11 cellular contexts compared by ENCODE assay signal in the genomic region with DNA sequence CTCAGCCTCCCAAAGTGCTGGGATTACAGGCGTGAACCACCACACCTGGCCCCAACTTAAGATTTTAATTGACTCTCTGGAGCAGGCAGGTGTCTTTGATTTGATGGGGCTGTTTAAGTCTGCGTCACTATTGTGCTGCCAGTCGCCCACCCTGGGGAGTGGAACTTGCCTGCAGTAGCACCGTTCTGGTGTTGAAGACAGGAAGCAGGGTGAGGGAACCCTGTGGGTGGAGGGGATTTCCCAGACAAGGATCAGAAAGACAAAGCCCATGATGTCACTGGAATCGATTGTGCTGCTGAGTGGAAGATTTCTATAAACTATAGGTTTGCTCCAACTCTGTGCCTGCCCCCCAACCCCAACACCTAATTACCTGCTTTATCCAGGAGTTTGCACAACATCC. TPM values are rescaled to one million over a fixed set of nuclear protein-coding genes. Genes with fewer than 3 reads are reported as not detected.
A peak's percentile ranks its signal among the peaks of the same experiment; 100 is the strongest.
DNase-seq lines count a peak whose midpoint lies in the region; ATAC-seq, FAIRE-seq and TF ChIP-seq lines count a peak whose summit lies in the region.
"Had no signal": no experiment of that assay in that cellular context is flagged by ENCODE, and none has a peak within 500 bp of the region (broad histone marks: within the 10 kb centered on the region; RNA-seq: fewer than 3 reads in every experiment).

No MANE protein-coding gene starts in this region.

- no peaks in the 10 kb centered on the region for H3K36me3 Mint-ChIP-seq in GM23338 (ENCODE audit: low read depth)
- no peaks in the 10 kb centered on the region for H3K36me3 Mint-ChIP-seq in activated CD8-positive, alpha-beta T cell treated with anti-CD3 and anti-CD28 coated beads, Interleukin-2, amount 10 ng/mL, durations not matched to agents 7 days and 5 days (ENCODE audit: low read depth)

- TF ChIP-seq CTCF in GM23338 (conservative IDR thresholded peaks at IDR 0.05; ENCODE audit: low read depth in 2 of 2), result no peak
- TF ChIP-seq CTCF in parathyroid adenoma (IDR thresholded peaks at IDR 0.05), result no peak

- H3K27ac ChIP-seq in GM23338 (ENCODE audit: low read depth), result no peak overlapping the region
- H3K27ac ChIP-seq in parathyroid adenoma, result peak overlapping the region; percentile 36
- H3K27ac ChIP-seq: cardiac muscle cell, ovary had no signal

- H3K4me2 ChIP-seq in GM23338 (no peak overlapping the region), parathyroid adenoma (ENCODE audit: low read length) (peak overlapping the region; percentile 25)

- no peak for FAIRE-seq in urothelium cell line (lab: Jason Lieb, UNC)

- peaks cover 2% of the 10 kb centered on the region for H3K27me3 Mint-ChIP-seq in GM23338 (ENCODE audit: insufficient read depth, low read depth, poor library complexity)
- no peaks in the 10 kb centered on the region for H3K27me3 Mint-ChIP-seq in activated CD8-positive, alpha-beta T cell treated with anti-CD3 and anti-CD28 coated beads, Interleukin-2, amount 10 ng/mL, durations not matched to agents 7 days and 5 days (ENCODE audit: low read depth)
- H3K27me3 Mint-ChIP-seq: B cell had no signal

- peaks cover 2% of the 10 kb centered on the region; the same call in 2 of the 3 replicates for H3K4me1 Mint-ChIP-seq in GM23338
- H3K4me1 Mint-ChIP-seq in activated CD8-positive, alpha-beta T cell treated with anti-CD3 and anti-CD28 coated beads, Interleukin-2, amount 10 ng/mL, durations not matched to agents 7 days and 5 days (ENCODE audit: low read depth), result peaks cover 7% of the 10 kb centered on the region
- H3K4me1 Mint-ChIP-seq: B cell had no signal

- H3K9ac ChIP-seq in parathyroid adenoma, result no peak overlapping the region

- no peak overlapping the region for H3K4me3 Mint-ChIP-seq in GM23338
- no peak overlapping the region for H3K4me3 Mint-ChIP-seq in activated CD8-positive, alpha-beta T cell treated with anti-CD3 and anti-CD28 coated beads, Interleukin-2, amount 10 ng/mL, durations not matched to agents 7 days and 5 days
- H3K4me3 Mint-ChIP-seq: B cell had no signal

- H3K9me2 ChIP-seq in GM23338 (ENCODE audit: insufficient read depth), result no peaks in the 10 kb centered on the region

- H3K9me3 ChIP-seq in parathyroid adenoma (ENCODE audit: control insufficient read depth, low read length), result no peaks in the 10 kb centered on the region
- H3K9me3 ChIP-seq: ovary had no signal

- H3K27ac Mint-ChIP-seq in GM23338, result no peak overlapping the region; the same call in 1 of the 2 replicates
- no peak overlapping the region for H3K27ac Mint-ChIP-seq in activated CD8-positive, alpha-beta T cell treated with anti-CD3 and anti-CD28 coated beads, Interleukin-2, amount 10 ng/mL, durations not matched to agents 7 days and 5 days
- H3K27ac Mint-ChIP-seq: B cell had no signal

- H3K27me3 ChIP-seq in GM23338 (ENCODE audit: insufficient read depth) (no peaks in the 10 kb centered on the region), parathyroid adenoma (ENCODE audit: control insufficient read depth, insufficient read depth, low read length) (no peaks in the 10 kb centered on the region)
- H3K27me3 ChIP-seq: cardiac muscle cell, ovary had no signal

- H3K9me3 Mint-ChIP-seq in GM23338, result no peaks in the 10 kb centered on the region
- no peaks in the 10 kb centered on the region for H3K9me3 Mint-ChIP-seq in activated CD8-positive, alpha-beta T cell treated with anti-CD3 and anti-CD28 coated beads, Interleukin-2, amount 10 ng/mL, durations not matched to agents 7 days and 5 days (ENCODE audit: insufficient read depth)

- DNase-seq in CD1c-positive myeloid dendritic cell (ENCODE audit: extremely low spot score) (peak; percentile 18), GM23338 (ENCODE audit: low spot score) (no peak), NCI-H146 treated with DMSO at 0.1 percent for 48 hours (lab: John Stamatoyannopoulos, UW; ENCODE audit: unreplicated experiment) (no peak), left lobe of liver (ENCODE audit: low spot score) (no peak), urothelium cell line (ENCODE audit: low spot score) (no peak), islet precursor cell (no peak)
- peak; percentile 40 for DNase-seq in activated CD8-positive, alpha-beta T cell treated with anti-CD3 and anti-CD28 coated beads, Interleukin-2, amount 10 ng/mL, durations not matched to agents 7 days and 5 days
- DNase-seq: ovary had no signal

- H3K4me3 ChIP-seq in GM23338 (no peak overlapping the region), parathyroid adenoma (ENCODE audit: low read depth, low read length) (no peak overlapping the region)
- H3K4me3 ChIP-seq: cardiac muscle cell, ovary had no signal

- CTCF ChIA-PET in activated CD8-positive, alpha-beta T cell treated with anti-CD3 and anti-CD28 coated beads, Interleukin-2, amount 10 ng/mL, durations not matched to agents 7 days and 5 days (lab: Charles Lee), result interaction anchor here (0.5 to 3.6 kb wide), 13 partner anchors 54 to 842 kb away, joined by 3 to 45 read pairs (median 5); no protein-coding TSS in a partner anchor

- POLR2A ChIA-PET in activated CD8-positive, alpha-beta T cell treated with anti-CD3 and anti-CD28 coated beads, Interleukin-2, amount 10 ng/mL, durations not matched to agents 7 days and 5 days (lab: Charles Lee), result interaction anchor here (0.6 kb wide), 1 partner anchor 726 kb away, joined by 3 read pairs; no protein-coding TSS in a partner anchor

- H4K20me1 ChIP-seq in GM23338 (replicated peaks; ENCODE audit: insufficient read depth), result no peaks in the 10 kb centered on the region

- H2AFZ ChIP-seq in GM23338, result peak overlapping the region; percentile 83
- H2AFZ ChIP-seq in parathyroid adenoma, result peak overlapping the region; percentile 77

- H3K79me2 ChIP-seq in GM23338 (replicated peaks; ENCODE audit: insufficient read depth) (no peaks in the 10 kb centered on the region), parathyroid adenoma (no peaks in the 10 kb centered on the region)

- peak; percentile 39; the same call in 1 of the 3 replicates for ATAC-seq in GM23338
- peak; percentile 84 for ATAC-seq in activated CD8-positive, alpha-beta T cell treated with anti-CD3 and anti-CD28 coated beads, Interleukin-2, amount 10 ng/mL, durations not matched to agents 7 days and 5 days
- ATAC-seq in left lobe of liver, result no peak

- H3F3A ChIP-seq in GM23338 (replicated peaks; ENCODE audit: low read depth), result no peaks in the 10 kb centered on the region

- H3K36me3 ChIP-seq in GM23338 (ENCODE audit: insufficient read depth) (no peaks in the 10 kb centered on the region), parathyroid adenoma (ENCODE audit: control insufficient read depth, insufficient read depth, low read length) (no peaks in the 10 kb centered on the region)
- H3K36me3 ChIP-seq: cardiac muscle cell, ovary had no signal

- H3K4me1 ChIP-seq in GM23338 (ENCODE audit: insufficient read depth) (no peaks in the 10 kb centered on the region), parathyroid adenoma (peaks cover 50% of the 10 kb centered on the region)

TF ChIP-seq in GM23338, 12 proteins besides CTCF, POLR2A, EP300 and RAD21:
- TF ChIP-seq ETS1 (IDR thresholded peaks at IDR 0.05), result no peak
- TF ChIP-seq REST (IDR thresholded peaks at IDR 0.05; ENCODE audit: unreplicated experiment), result no peak
- TF ChIP-seq EZH2phosphoT487 (IDR thresholded peaks at IDR 0.05; ENCODE audit: unreplicated experiment), result no peak
- TF ChIP-seq ZNF331 (CRISPR knock-in tag; IDR thresholded peaks at IDR 0.05; ENCODE audit: low read depth), result no peak
- no peak for TF ChIP-seq EZH2 (IDR thresholded peaks at IDR 0.05; ENCODE audit: low read depth, unreplicated experiment)
- TF ChIP-seq CREB1 (CRISPR knock-in tag; IDR thresholded peaks at IDR 0.05; ENCODE audit: low read depth), result no peak
- TF ChIP-seq ZNF114 (CRISPR knock-in tag; IDR thresholded peaks at IDR 0.05), result no peak
TF ChIP-seq in GM23338: peak in this region for 0.

RNA-seq across cellular contexts. Expression of gene ALDH8A1, which starts 11.0 kb away (rescaled TPM):
- total RNA-seq in GM23338 (2014; rRNA removed; shearing (Covaris generic)), result not detected in 2 replicates
- 0.12 TPM in 1 of 2 replicates, not detected in the other for polyA plus RNA-seq in GM23338 (2016; fragmentation: Nextera tagmentation; extraction: Ambion mirVana)
- under 1 TPM; 0.45 to 0.47 TPM for total RNA-seq in activated CD8-positive, alpha-beta T cell treated with anti-CD3 and anti-CD28 coated beads, Interleukin-2, amount 10 ng/mL, durations not matched to agents 7 days and 5 days
- total RNA-seq in left lobe of liver, result 174 TPM

Comparison
In these comparisons a context has a peak if more than half of its experiments do, and no peak if none do; other contexts are left out.
1. DNase-seq: peak in CD1c-positive myeloid dendritic cell (single experiment) and activated CD8-positive, alpha-beta T cell treated with anti-CD3 and anti-CD28 coated beads, Interleukin-2, amount 10 ng/mL, durations not matched to agents 7 days and 5 days (single experiment); none in GM23338 (single experiment), NCI-H146 treated with DMSO at 0.1 percent for 48 hours (single experiment), left lobe of liver (single experiment), urothelium cell line (single experiment) and islet precursor cell (single experiment).
2. RNA of gene ALDH8A1, which starts 11.0 kb away (total RNA-seq): 174 TPM in left lobe of liver (single experiment); 0.45 to 0.47 TPM in activated CD8-positive, alpha-beta T cell treated with anti-CD3 and anti-CD28 coated beads, Interleukin-2, amount 10 ng/mL, durations not matched to agents 7 days and 5 days and not detected in GM23338; every median in the first group is over 100 times any median in the second.